ENCODE assay signal across 27 cellular contexts in the genomic region with DNA sequence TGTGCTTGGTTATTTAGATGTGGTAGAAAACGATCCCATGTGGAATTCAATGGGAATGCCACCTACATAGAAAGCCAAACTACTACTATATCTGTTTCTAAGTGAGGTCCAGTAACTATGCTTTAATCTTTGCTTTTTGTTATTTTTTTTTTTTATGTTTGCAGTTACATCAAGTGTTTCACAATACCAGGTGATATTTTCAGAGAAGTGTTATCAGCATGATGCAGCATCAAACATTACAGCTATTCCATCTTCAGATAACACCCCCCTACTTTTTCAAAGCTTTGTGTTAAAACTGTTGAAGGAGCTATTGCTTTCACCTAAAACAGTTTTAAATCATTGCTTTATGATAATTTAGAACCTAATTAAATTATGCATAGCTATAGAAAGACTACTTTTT.
"Had no signal": no experiment of that assay in that cellular context is flagged by ENCODE, and none has a peak within 500 bp of the region (broad histone marks: within the 10 kb centered on the region; RNA-seq: fewer than 3 reads in every experiment).

No MANE protein-coding gene starts in this region.

- H3K4me3 Mint-ChIP-seq: natural killer cell treated with Interleukin-12 subunit alpha and Interleukin-12 subunit beta and Interleukin-15 and Interleukin-18, amount 100 ng/mL, for 72 hours; nephron progenitor cell; neural crest cell; stimulated activated effector memory CD8-positive, alpha-beta T cell treated with anti-CD3 and anti-CD28 coated beads, Interleukin-12 subunit alpha, Interleukin-12 subunit beta, amount 100 ng/mL, for 72 hours; stimulated activated naive B cell treated with anti-CD40 and anti-IgM and Interleukin-4, amounts not matched to agents 10 μg/mL and 1 μg/mL and 100 μg/mL, for 72 hours; stimulated activated naive CD8-positive, alpha-beta T cell treated with anti-CD3 and anti-CD28 coated beads, Interleukin-15, Interleukin-2, amounts not matched to agents 100 ng/mL and 50 ng/mL, for 24 hours had no signal

- H3K36me3 ChIP-seq: neutrophil, pancreas, prostate gland, right atrium auricular region, right lobe of liver, sigmoid colon, stomach, thoracic aorta, thyroid gland, tibial nerve, upper lobe of left lung, vagina had no signal

- DNase-seq: nephron progenitor cell; nucleus accumbens; pancreas; retina; right lobe of liver; sigmoid colon; small intestine; stimulated activated CD4-positive, alpha-beta T cell treated with anti-CD3 and anti-CD28 coated beads, Interleukin-15, amount 100 ng/mL, for 24 hours; stimulated activated CD4-positive, alpha-beta T cell treated with anti-CD3 and anti-CD28 coated beads, Interleukin-2, amount 100 ng/mL, for 24 hours; stimulated activated CD4-positive, alpha-beta T cell treated with anti-CD3 and anti-CD28 coated beads, Interleukin-2, amount 100 ng/mL, for 48 hours; stimulated activated CD4-positive, alpha-beta T cell treated with anti-CD3 and anti-CD28 coated beads, Interleukin-4, amount 100 ng/mL, for 24 hours; stimulated activated naive B cell treated with anti-CD40 and anti-IgM and Interleukin-4, amounts not matched to agents 10 μg/mL and 1 μg/mL and 100 μg/mL, for 72 hours; stimulated activated naive CD4-positive, alpha-beta T cell treated with Interleukin-2 at 50 U/mL for 16 hours; stomach; thyroid gland; trophoblast cell; upper lobe of left lung had no signal

- H3K9me3 ChIP-seq: neutrophil, pancreas, prostate gland, right atrium auricular region, right lobe of liver, sigmoid colon, stomach, thoracic aorta, thyroid gland, tibial nerve, upper lobe of left lung, vagina had no signal

- H3K9me3 Mint-ChIP-seq: nephron progenitor cell; neural crest cell; stimulated activated naive B cell treated with anti-CD40 and anti-IgM and Interleukin-4, amounts not matched to agents 10 μg/mL and 1 μg/mL and 100 μg/mL, for 72 hours; stimulated activated naive CD8-positive, alpha-beta T cell treated with anti-CD3 and anti-CD28 coated beads, Interleukin-15, Interleukin-2, amounts not matched to agents 100 ng/mL and 50 ng/mL, for 24 hours had no signal

- H3K4me1 Mint-ChIP-seq: nephron progenitor cell; neural crest cell; stimulated activated effector memory CD8-positive, alpha-beta T cell treated with anti-CD3 and anti-CD28 coated beads, Interleukin-12 subunit alpha, Interleukin-12 subunit beta, amount 100 ng/mL, for 72 hours; stimulated activated naive B cell treated with anti-CD40 and anti-IgM and Interleukin-4, amounts not matched to agents 10 μg/mL and 1 μg/mL and 100 μg/mL, for 72 hours had no signal

- H3K4me3 ChIP-seq: pancreas, prostate gland, right atrium auricular region, right lobe of liver, sigmoid colon, stomach, thoracic aorta, thyroid gland, tibial nerve, upper lobe of left lung, vagina had no signal

- H3K27me3 Mint-ChIP-seq: stimulated activated naive B cell treated with anti-CD40 and anti-IgM and Interleukin-4, amounts not matched to agents 10 μg/mL and 1 μg/mL and 100 μg/mL, for 72 hours; stimulated activated naive CD8-positive, alpha-beta T cell treated with anti-CD3 and anti-CD28 coated beads, Interleukin-15, Interleukin-2, amounts not matched to agents 100 ng/mL and 50 ng/mL, for 24 hours had no signal

- H3K27ac ChIP-seq: neutrophil, pancreas, prostate gland, right atrium auricular region, right lobe of liver, sigmoid colon, stomach, thoracic aorta, thyroid gland, tibial nerve, upper lobe of left lung, vagina had no signal

- H3K27me3 ChIP-seq: neutrophil, pancreas, right atrium auricular region, right lobe of liver, sigmoid colon, stomach, thyroid gland, tibial nerve, upper lobe of left lung, vagina had no signal

- H3K36me3 Mint-ChIP-seq: natural killer cell treated with Interleukin-12 subunit alpha and Interleukin-12 subunit beta and Interleukin-15 and Interleukin-18, amount 100 ng/mL, for 72 hours; stimulated activated effector memory CD8-positive, alpha-beta T cell treated with anti-CD3 and anti-CD28 coated beads, Interleukin-12 subunit alpha, Interleukin-12 subunit beta, amount 100 ng/mL, for 72 hours; stimulated activated naive B cell treated with anti-CD40 and anti-IgM and Interleukin-4, amounts not matched to agents 10 μg/mL and 1 μg/mL and 100 μg/mL, for 72 hours had no signal

- H3K4me1 ChIP-seq: pancreas, prostate gland, right atrium auricular region, right lobe of liver, sigmoid colon, stomach, thyroid gland, tibial nerve, upper lobe of left lung, vagina had no signal

- H3K27ac Mint-ChIP-seq: natural killer cell treated with Interleukin-12 subunit alpha and Interleukin-12 subunit beta and Interleukin-15 and Interleukin-18, amount 100 ng/mL, for 72 hours; nephron progenitor cell; stimulated activated effector memory CD8-positive, alpha-beta T cell treated with anti-CD3 and anti-CD28 coated beads, Interleukin-12 subunit alpha, Interleukin-12 subunit beta, amount 100 ng/mL, for 72 hours; stimulated activated naive B cell treated with anti-CD40 and anti-IgM and Interleukin-4, amounts not matched to agents 10 μg/mL and 1 μg/mL and 100 μg/mL, for 72 hours; stimulated activated naive CD8-positive, alpha-beta T cell treated with anti-CD3 and anti-CD28 coated beads, Interleukin-15, Interleukin-2, amounts not matched to agents 100 ng/mL and 50 ng/mL, for 24 hours had no signal
